14 cellular contexts compared by ENCODE assay signal in genomic region chr6:154766288-154766687, GRCh38. TPM values are rescaled to one million over a fixed set of nuclear protein-coding genes. Genes with fewer than 3 reads are reported as not detected.
A peak's percentile ranks its signal among the peaks of the same experiment; 100 is the strongest.
DNase-seq lines count a peak whose midpoint lies in the region; ATAC-seq and TF ChIP-seq lines count a peak whose summit lies in the region.
"Had no signal": no experiment of that assay in that cellular context is flagged by ENCODE, and none has a peak within 500 bp of the region (broad histone marks: within the 10 kb centered on the region; RNA-seq: fewer than 3 reads in every experiment).

No MANE protein-coding gene starts in this region.

- H3K4me3 ChIP-seq in heart left ventricle (peak overlapping the region in 1 of 12 donors; percentile 24), left lung (no peak overlapping the region)

- H3K36me3 ChIP-seq in heart left ventricle (peaks cover 0 to 5% (median 0%) of the 10 kb centered on the region in 9 donors), left lung (no peaks in the 10 kb centered on the region)

- H3K9me3 ChIP-seq in heart left ventricle (peaks cover 0 to 6% (median 0%) of the 10 kb centered on the region in 12 donors), left lung (no peaks in the 10 kb centered on the region)
- H3K9me3 ChIP-seq: BE2C had no signal

- WGBS in heart left ventricle, 4 donors, result 11 to 18% (median 13%) methylated on average over 3 of the region's 3 CpGs

- TF ChIP-seq CTCF in heart left ventricle (IDR thresholded peaks at IDR 0.05) (no peak), osteocyte (IDR thresholded peaks at IDR 0.05) (no peak), left lung (IDR thresholded peaks at IDR 0.05) (no peak)

- H3K4me3 Mint-ChIP-seq in osteocyte (ENCODE audit: unreplicated experiment), result no peak overlapping the region
- H3K4me3 Mint-ChIP-seq: activated naive CD8-positive, alpha-beta T cell treated with anti-CD3 and anti-CD28 coated beads, Interleukin-2, amount 10 ng/mL, durations not matched to agents 7 days and 5 days; T-helper 2 cell treated with Interferon-gamma antibody and Interleukin-4, amounts not matched to agents 5 μg/mL and 100 μg/mL, for 36 hours had no signal

- TF ChIP-seq POLR2A in heart left ventricle (IDR thresholded peaks at IDR 0.05), result no peak

- H3K27ac ChIP-seq in heart left ventricle (peak overlapping the region in 9 of 12 donors; percentile 17 to 61 (median 49)), left lung (no peak overlapping the region)

- H3K27me3 ChIP-seq in heart left ventricle (no peaks in the 10 kb centered on the region), left lung (no peaks in the 10 kb centered on the region)
- H3K27me3 ChIP-seq: BE2C had no signal

- H3K27me3 Mint-ChIP-seq in osteocyte (ENCODE audit: unreplicated experiment), result no peaks in the 10 kb centered on the region
- H3K27me3 Mint-ChIP-seq: activated naive CD8-positive, alpha-beta T cell treated with anti-CD3 and anti-CD28 coated beads, Interleukin-2, amount 10 ng/mL, durations not matched to agents 7 days and 5 days; progenitor cell of endocrine pancreas had no signal

- no peaks in the 10 kb centered on the region for H3K36me3 Mint-ChIP-seq in osteocyte (ENCODE audit: unreplicated experiment)

- intact Hi-C loops in heart left ventricle (cut with DNase I), result loop anchor here in 1 of 10 donors (5.0 kb wide), 1 partner anchor 34 kb away; the partner anchor contains the start of gene SCAF8
- intact Hi-C loops in left lung (cut with DNase I), result no loop called here

- H3K4me1 ChIP-seq in heart left ventricle (peaks cover 0 to 82% (median 58%) of the 10 kb centered on the region in 12 donors), left lung (peaks cover 11 to 39% of the 10 kb centered on the region in 2 donors)

- H3K27ac Mint-ChIP-seq in osteocyte (ENCODE audit: unreplicated experiment), result peak overlapping the region; percentile 51
- H3K27ac Mint-ChIP-seq: activated naive CD8-positive, alpha-beta T cell treated with anti-CD3 and anti-CD28 coated beads, Interleukin-2, amount 10 ng/mL, durations not matched to agents 7 days and 5 days; progenitor cell of endocrine pancreas; T-helper 2 cell treated with Interferon-gamma antibody and Interleukin-4, amounts not matched to agents 5 μg/mL and 100 μg/mL, for 36 hours had no signal

- peak; percentile 59 to 75 (median 68) for ATAC-seq in heart left ventricle
- ATAC-seq in HG03520 (IDR thresholded peaks at IDR 0.05; ENCODE audit: unreplicated experiment), result no peak
- no peak for ATAC-seq in left lung

- peak; percentile 71 for DNase-seq in DMS 273 (lab: John Stamatoyannopoulos, UW; ENCODE audit: unreplicated experiment)
- DNase-seq in NCI-H69 (lab: John Stamatoyannopoulos, UW), result peak; percentile 37
- DNase-seq in heart left ventricle, result no peak
- no peak for DNase-seq in osteocyte (ENCODE audit: extremely low spot score, unreplicated experiment)
- no peak for DNase-seq in midbrain (lab: John Stamatoyannopoulos, UW)
- DNase-seq in left lung, result no peak
- DNase-seq: activated naive CD8-positive, alpha-beta T cell treated with anti-CD3 and anti-CD28 coated beads, Interleukin-2, amount 10 ng/mL, durations not matched to agents 7 days and 5 days; BE2C; central memory CD4-positive, alpha-beta T cell; mesendoderm; SHP77 had no signal

- H3K4me1 Mint-ChIP-seq in osteocyte (ENCODE audit: unreplicated experiment), result peaks cover 48% of the 10 kb centered on the region

- H3K9me3 Mint-ChIP-seq in osteocyte (ENCODE audit: unreplicated experiment), result no peaks in the 10 kb centered on the region
- H3K9me3 Mint-ChIP-seq: activated naive CD8-positive, alpha-beta T cell treated with anti-CD3 and anti-CD28 coated beads, Interleukin-2, amount 10 ng/mL, durations not matched to agents 7 days and 5 days; T-helper 2 cell treated with Interferon-gamma antibody and Interleukin-4, amounts not matched to agents 5 μg/mL and 100 μg/mL, for 36 hours had no signal

RNA-seq across cellular contexts. Expression of gene SCAF8, which starts 33.1 kb away (rescaled TPM):
- total RNA-seq in heart left ventricle (10 to 100 TPM; 42.9 to 83.5 (median 64.6) TPM), osteocyte (46.1 and 46.6 TPM in 2 replicates), left lung (10 to 100 TPM; 34.3 to 34.7 TPM)
- polyA plus RNA-seq in heart left ventricle, result 10 to 100 TPM; 10.5 to 12.8 TPM

Comparison
In these comparisons a context has a peak if more than half of its experiments do, and no peak if none do; other contexts are left out.
1. DNase-seq: peak in DMS 273 (single experiment) and NCI-H69 (single experiment); none in heart left ventricle (0 of 5), osteocyte (single experiment), midbrain (single experiment) and left lung (0 of 2).
2. ATAC-seq: peak in heart left ventricle (4 of 4); none in HG03520 (single experiment) and left lung (single experiment).
3. H3K27ac ChIP-seq: peak in heart left ventricle (9 of 12); none in left lung (0 of 2).